In the genomic region with DNA sequence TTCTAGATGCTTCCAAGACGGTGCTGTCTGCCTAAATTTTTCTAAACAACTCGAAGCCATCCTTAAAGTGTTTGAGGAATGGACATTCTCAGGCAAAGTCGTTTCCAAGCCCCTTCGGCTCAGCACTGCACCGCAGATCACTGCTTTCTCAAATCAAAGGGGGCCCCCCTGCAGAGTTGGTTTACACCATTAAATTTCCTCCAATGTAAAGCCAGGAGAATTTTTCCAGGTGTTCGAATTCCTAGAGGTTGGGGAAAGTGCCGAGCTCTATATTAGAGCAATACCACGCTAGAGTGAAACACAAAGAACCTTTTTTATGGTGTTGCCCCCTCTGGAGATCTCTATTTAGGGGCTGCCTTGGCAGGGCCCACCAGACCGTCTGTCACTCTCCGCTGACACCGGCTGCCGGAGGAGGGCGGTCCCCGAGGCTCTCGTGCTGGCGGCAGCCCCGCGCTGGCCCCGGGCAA, we compare ENCODE assay signal across 12 cellular contexts.
DNase-seq lines count a peak whose midpoint lies in the region; ATAC-seq, FAIRE-seq and TF ChIP-seq lines count a peak whose summit lies in the region.
"Had no signal": no experiment of that assay in that cellular context is flagged by ENCODE, and none has a peak within 500 bp of the region (broad histone marks: within the 10 kb centered on the region; RNA-seq: fewer than 3 reads in every experiment).

No MANE protein-coding gene starts in this region.

- H3K36me3 ChIP-seq in keratinocyte (ENCODE audit: control insufficient read depth in 2 of 2, extremely low read depth in 1 of 2, insufficient read depth in 2 of 2, low read length in 2 of 2): no peaks in the 10 kb centered on the region
- H3K36me3 ChIP-seq in skeletal muscle satellite cell (ENCODE audit: insufficient read depth, low read length): no peaks in the 10 kb centered on the region

- H3K27me3 Mint-ChIP-seq in brain (peaks cover 13% of the 10 kb centered on the region), T-cell (peaks cover 34 to 42% of the 10 kb centered on the region in 2 donors)

- peak overlapping the region; percentile 78 for H2AFZ ChIP-seq in keratinocyte (ENCODE audit: control insufficient read depth, low read length)

- POLR2A ChIA-PET in T-cell (lab: Charles Lee): no interaction called here

- H3K4me3 ChIP-seq in keratinocyte (ENCODE audit: control insufficient read depth in 2 of 3, extremely low read depth in 1 of 3, insufficient read depth in 2 of 3, low read depth in 1 of 3, low read length in 3 of 3): peak overlapping the region in 2 of 3 experiments; percentile 53 to 64
- H3K4me3 ChIP-seq in skeletal muscle satellite cell (ENCODE audit: low read length): no peak overlapping the region

- no peaks in the 10 kb centered on the region for H3K9me1 ChIP-seq in keratinocyte (ENCODE audit: control insufficient read depth, extremely low read depth, insufficient read depth, low read length)

- H3K4me2 ChIP-seq in keratinocyte (ENCODE audit: control insufficient read depth, extremely low read depth, insufficient read depth, low read depth, low read length) (peak overlapping the region; percentile 90), skeletal muscle satellite cell (ENCODE audit: low read length) (peak overlapping the region; percentile 59)

- H3K27ac Mint-ChIP-seq in brain (peak overlapping the region in 1 of 5 experiments; percentile 67), T-cell (no peak overlapping the region)
- H3K27ac Mint-ChIP-seq: activated T-helper 2 cell treated with anti-CD3 and anti-CD28 coated beads, Interferon-gamma antibody, Interleukin-2, Interleukin-4, amounts not matched to agents 10 μg/mL and 5 μg/mL and 100 μg/mL, durations not matched to agents 14 hours and 24 hours and 36 hours had no signal

- no peak overlapping the region for H3K27ac ChIP-seq in keratinocyte (ENCODE audit: control insufficient read depth, insufficient read depth, low read length)

- ATAC-seq in HG02759 (IDR thresholded peaks at IDR 0.05; ENCODE audit: unreplicated experiment) (peak; percentile 44), HG03097 (IDR thresholded peaks at IDR 0.05; ENCODE audit: low FRiP score, unreplicated experiment) (no peak), T-cell (replicated peaks in 1 of 4) (no peak)

- H3K27me3 ChIP-seq in keratinocyte (ENCODE audit: control insufficient read depth, extremely low read depth, insufficient read depth, low read length) (peaks cover 6% of the 10 kb centered on the region), skeletal muscle satellite cell (ENCODE audit: control insufficient read depth, insufficient read depth, low read length) (no peaks in the 10 kb centered on the region)

- peak overlapping the region in 4 of 5 experiments; percentile 52 to 78 (median 65) for H3K4me3 Mint-ChIP-seq in brain
- peak overlapping the region in 1 of 3 donors; percentile 47 for H3K4me3 Mint-ChIP-seq in T-cell

- peaks cover 2% of the 10 kb centered on the region for H3K4me1 ChIP-seq in keratinocyte (ENCODE audit: control insufficient read depth, extremely low read depth, insufficient read depth, low read length)
- H3K4me1 ChIP-seq in skeletal muscle satellite cell (ENCODE audit: control insufficient read depth, insufficient read depth, low read length): peaks cover 22% of the 10 kb centered on the region

- H3K79me2 ChIP-seq in keratinocyte (ENCODE audit: control insufficient read depth, insufficient read depth, low read length): no peaks in the 10 kb centered on the region

- CTCF ChIA-PET in T-cell (lab: Charles Lee): no interaction called here

- no peak for FAIRE-seq in keratinocyte (lab: Jason Lieb, UNC)

- H3K9me3 ChIP-seq in keratinocyte (ENCODE audit: control insufficient read depth, low read depth, low read length) (no peaks in the 10 kb centered on the region), skeletal muscle satellite cell (replicated peaks; ENCODE audit: low read length) (no peaks in the 10 kb centered on the region)

- H3K36me3 Mint-ChIP-seq in brain (no peaks in the 10 kb centered on the region), T-cell (no peaks in the 10 kb centered on the region)

- H3K9me3 Mint-ChIP-seq in brain (peaks cover 0 to 22% (median 0%) of the 10 kb centered on the region in 5 experiments), T-cell (peaks cover 0 to 4% (median 2%) of the 10 kb centered on the region in 3 donors)
- H3K9me3 Mint-ChIP-seq: activated T-helper 2 cell treated with anti-CD3 and anti-CD28 coated beads, Interferon-gamma antibody, Interleukin-2, Interleukin-4, amounts not matched to agents 10 μg/mL and 5 μg/mL and 100 μg/mL, durations not matched to agents 14 hours and 24 hours and 36 hours had no signal

- dilution Hi-C loops in keratinocyte (cut with MboI; ENCODE audit: extremely low pct_ligation_motif_present, low sequenced_read_pairs): no loop called here

- DNase-seq in keratinocyte (ENCODE audit: low read depth, low spot score) (no peak), DMS 273 (lab: John Stamatoyannopoulos, UW; ENCODE audit: unreplicated experiment) (no peak), T-cell (no peak), iPS-NIHi11 (ENCODE audit: low spot score) (no peak)
- DNase-seq: EL, KBM-7, T-helper 9 cell had no signal

- no peak for TF ChIP-seq CTCF in brain (conservative IDR thresholded peaks at IDR 0.05)
- no peak for TF ChIP-seq CTCF in keratinocyte (optimal IDR thresholded peaks at IDR 0.05 in 1 of 3, IDR thresholded peaks at IDR 0.05 in 1 of 3, conservative IDR thresholded peaks at IDR 0.05 in 1 of 3; ENCODE audit: extremely low read depth in 1 of 3, insufficient read depth in 2 of 3, low read length in 3 of 3)

- H4K20me1 ChIP-seq in keratinocyte (ENCODE audit: control insufficient read depth, extremely low read depth, insufficient read depth, low read length): no peaks in the 10 kb centered on the region

- peaks cover 34% of the 10 kb centered on the region for H3K4me1 Mint-ChIP-seq in brain
- peaks cover 0 to 9% (median 7%) of the 10 kb centered on the region in 3 donors for H3K4me1 Mint-ChIP-seq in T-cell

- no peak overlapping the region for H3K9ac ChIP-seq in keratinocyte (ENCODE audit: control insufficient read depth, extremely low read depth, insufficient read depth, low read length)
- no peak overlapping the region for H3K9ac ChIP-seq in skeletal muscle satellite cell (ENCODE audit: low read depth, low read length)
